In the genomic region with DNA sequence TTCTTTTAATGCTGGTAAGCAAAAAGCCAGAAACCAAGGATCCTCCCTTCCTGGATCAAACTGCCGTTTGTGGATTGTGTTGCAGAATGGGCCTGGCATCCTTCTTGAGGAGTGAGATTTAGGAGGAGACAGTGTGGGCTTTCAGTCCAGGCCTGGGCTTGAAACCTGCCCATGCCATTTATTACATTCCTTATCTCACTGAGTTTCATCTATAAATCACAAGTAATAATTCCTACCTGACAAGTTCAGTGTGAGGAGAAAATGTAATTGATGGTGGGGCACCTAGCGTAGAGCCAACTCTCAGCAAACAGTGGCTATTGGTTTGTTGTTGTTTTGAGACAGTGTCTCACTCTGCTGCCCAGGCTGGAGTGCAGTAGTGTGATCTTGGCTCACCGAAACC, we compare ENCODE assay signal across 29 cellular contexts.
"Had no signal": no experiment of that assay in that cellular context is flagged by ENCODE, and none has a peak within 500 bp of the region (broad histone marks: within the 10 kb centered on the region; RNA-seq: fewer than 3 reads in every experiment).

No MANE protein-coding gene starts in this region.

- H3K4me1 ChIP-seq: colonic mucosa had no signal

- H3K27ac ChIP-seq: colonic mucosa, WERI-Rb-1 had no signal

- ATAC-seq: activated CD4-positive, alpha-beta T cell treated with anti-CD3 and anti-CD28 coated beads for 36 hours; activated T-helper 17 cell treated with anti-CD3 and anti-CD28 coated beads, Interleukin-2, amount 50 U/mL, for 72 hours; esophagus mucosa; T-helper 17 cell had no signal

- H3K9me3 ChIP-seq: colonic mucosa had no signal

- H3K4me1 Mint-ChIP-seq: activated CD4-positive, alpha-beta T cell treated with anti-CD3 and anti-CD28 coated beads for 36 hours; activated CD4-positive, alpha-beta T cell treated with anti-CD3 and anti-CD28 coated beads, Interleukin-2, amount 10 ng/mL, durations not matched to agents 24 days and 14 days; activated T-helper 17 cell treated with anti-CD3 and anti-CD28 coated beads, Interleukin-2, amount 50 U/mL, for 72 hours; T-helper 17 cell had no signal

- H3K36me3 Mint-ChIP-seq: activated CD4-positive, alpha-beta memory T cell treated with anti-CD3 and anti-CD28 coated beads for 36 hours; activated naive CD8-positive, alpha-beta T cell had no signal

- DNase-seq: activated CD4-positive, alpha-beta memory T cell treated with anti-CD3 and anti-CD28 coated beads for 36 hours; activated CD4-positive, alpha-beta T cell treated with anti-CD3 and anti-CD28 coated beads for 36 hours; activated CD4-positive, alpha-beta T cell treated with anti-CD3 and anti-CD28 coated beads, Interleukin-2, amount 10 ng/mL, durations not matched to agents 24 days and 14 days; activated CD4-positive, CD25-positive, alpha-beta regulatory T cell; activated CD4-positive, CD25-positive, alpha-beta regulatory T cell treated with anti-CD3 and anti-CD28 coated beads, Interleukin-2, amount 50 U/mL, for 72 hours; activated CD8-positive, alpha-beta memory T cell treated with anti-CD3 and anti-CD28 coated beads, Interleukin-2, amount 50 U/mL, for 48 hours; activated effector memory CD4-positive, alpha-beta T cell treated with Interleukin-2 at 50 U/mL for 16 hours; activated gamma-delta T cell treated with Interleukin-2 at 50 U/mL for 16 hours; activated naive CD4-positive, alpha-beta T cell treated with anti-CD3 and anti-CD28 coated beads, Interleukin-2, amount 50 U/mL, for 16 hours; activated naive CD4-positive, alpha-beta T cell treated with Interleukin-2 at 50 U/mL for 16 hours; activated T-cell treated with anti-CD3 and anti-CD28 coated beads for 4 hours; activated T-cell treated with anti-CD3 and anti-CD28 coated beads, Interleukin-2, amount 50 U/mL, for 24 hours; amniotic stem cell; anterior cingulate cortex; caudate nucleus; cerebellar nuclear complex; colonic mucosa; effector CD8-positive, alpha-beta T cell; endodermal cell; foreskin fibroblast; head of caudate nucleus; T-helper 1 cell; T-helper 17 cell; T1000; WERI-Rb-1 had no signal

- H3K27ac Mint-ChIP-seq: activated CD4-positive, alpha-beta memory T cell treated with anti-CD3 and anti-CD28 coated beads for 36 hours; activated CD4-positive, alpha-beta T cell treated with anti-CD3 and anti-CD28 coated beads for 36 hours; activated CD4-positive, alpha-beta T cell treated with anti-CD3 and anti-CD28 coated beads, Interleukin-2, amount 10 ng/mL, durations not matched to agents 24 days and 14 days; activated naive CD8-positive, alpha-beta T cell; activated T-cell treated with anti-CD3 and anti-CD28 coated beads, Interleukin-2, amount 50 U/mL, for 24 hours; activated T-helper 17 cell treated with anti-CD3 and anti-CD28 coated beads, Interleukin-2, amount 50 U/mL, for 72 hours; endodermal cell; T-helper 17 cell; T-helper 2 cell treated with Interferon-gamma antibody and Interleukin-4, amounts not matched to agents 5 μg/mL and 100 μg/mL, for 36 hours had no signal

- H3K9me3 Mint-ChIP-seq: activated CD4-positive, alpha-beta memory T cell treated with anti-CD3 and anti-CD28 coated beads for 36 hours; activated T-cell treated with anti-CD3 and anti-CD28 coated beads, Interleukin-2, amount 50 U/mL, for 24 hours had no signal

- H3K27me3 Mint-ChIP-seq: activated CD4-positive, alpha-beta memory T cell treated with anti-CD3 and anti-CD28 coated beads for 36 hours; activated CD4-positive, alpha-beta T cell treated with anti-CD3 and anti-CD28 coated beads for 36 hours; activated CD4-positive, alpha-beta T cell treated with anti-CD3 and anti-CD28 coated beads, Interleukin-2, amount 10 ng/mL, durations not matched to agents 24 days and 14 days; activated T-cell treated with anti-CD3 and anti-CD28 coated beads, Interleukin-2, amount 50 U/mL, for 24 hours; T-helper 17 cell had no signal

- H3K4me3 Mint-ChIP-seq: activated CD4-positive, alpha-beta memory T cell treated with anti-CD3 and anti-CD28 coated beads for 36 hours; activated CD4-positive, alpha-beta T cell treated with anti-CD3 and anti-CD28 coated beads for 36 hours; activated CD4-positive, alpha-beta T cell treated with anti-CD3 and anti-CD28 coated beads, Interleukin-2, amount 10 ng/mL, durations not matched to agents 24 days and 14 days; activated naive CD8-positive, alpha-beta T cell; activated T-cell treated with anti-CD3 and anti-CD28 coated beads, Interleukin-2, amount 50 U/mL, for 24 hours; activated T-helper 17 cell treated with anti-CD3 and anti-CD28 coated beads, Interleukin-2, amount 50 U/mL, for 72 hours; endodermal cell; T-helper 17 cell; T-helper 2 cell treated with Interferon-gamma antibody and Interleukin-4, amounts not matched to agents 5 μg/mL and 100 μg/mL, for 36 hours had no signal

- H3K36me3 ChIP-seq: colonic mucosa, WERI-Rb-1 had no signal

- H3K4me3 ChIP-seq: colonic mucosa had no signal

- H3K27me3 ChIP-seq: colonic mucosa had no signal
